Comparison of ENCODE assay signal across 10 cellular contexts in the genomic region with DNA sequence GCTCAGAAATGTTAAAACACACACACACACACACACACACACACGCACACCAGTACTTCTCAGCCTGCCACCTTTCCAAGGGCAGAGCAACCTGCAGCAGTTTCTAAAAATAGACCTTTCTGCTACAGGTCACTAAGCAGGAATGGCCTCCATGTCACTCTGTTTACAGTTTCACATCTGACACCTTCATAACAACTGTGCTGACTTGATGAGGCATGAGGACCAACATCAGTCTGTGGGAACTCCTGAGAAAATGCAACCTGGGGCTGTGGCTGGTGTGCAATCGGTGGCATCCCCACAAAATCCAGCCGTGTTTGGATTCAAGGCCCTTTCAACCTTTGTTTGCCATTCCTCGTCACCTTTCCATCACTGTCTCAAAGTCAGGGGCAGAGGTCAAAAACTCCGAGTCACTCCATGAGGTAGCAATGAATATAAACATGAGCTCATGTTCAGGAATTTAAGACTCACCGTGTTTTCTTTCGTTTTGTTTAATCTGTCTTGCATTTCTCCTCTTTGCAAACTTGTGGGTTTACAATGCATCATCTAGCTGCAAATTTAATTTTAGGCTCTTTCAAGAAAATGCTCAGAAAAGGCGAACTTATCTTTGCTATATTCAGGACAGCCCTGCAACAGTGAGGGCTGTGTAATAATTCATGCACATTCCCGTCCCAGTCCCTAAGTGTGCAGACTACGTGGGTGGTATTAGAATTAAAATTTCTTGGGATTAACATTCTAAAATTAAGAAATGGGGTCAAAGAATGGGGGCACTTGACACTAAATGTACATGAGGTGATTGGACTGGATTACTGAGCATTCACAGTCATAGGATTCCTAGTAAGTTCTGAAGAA.
A peak's percentile ranks its signal among the peaks of the same experiment; 100 is the strongest.
DNase-seq lines count a peak whose midpoint lies in the region; ATAC-seq and TF ChIP-seq lines count a peak whose summit lies in the region.
"Had no signal": no experiment of that assay in that cellular context is flagged by ENCODE, and none has a peak within 500 bp of the region (broad histone marks: within the 10 kb centered on the region; RNA-seq: fewer than 3 reads in every experiment).

No MANE protein-coding gene starts in this region.

- no peaks in the 10 kb centered on the region for H3F3A ChIP-seq in neural cell (ENCODE audit: insufficient read depth, low read length, poor library complexity, severe bottlenecking)

- TF ChIP-seq CTCF in Caco-2 (IDR thresholded peaks at IDR 0.05; ENCODE audit: insufficient read depth in 1 of 2, low read depth in 1 of 2, low read length in 1 of 2, severe bottlenecking in 1 of 2, unreplicated experiment in 1 of 2) (no peak), chondrocyte (IDR thresholded peaks at IDR 0.05) (no peak), neural cell (IDR thresholded peaks at IDR 0.05; ENCODE audit: poor library complexity, severe bottlenecking) (no peak)

- no peak overlapping the region for H3K27ac ChIP-seq in neural cell (ENCODE audit: low read length)

- H3K4me3 ChIP-seq in Caco-2 (ENCODE audit: low read depth, low read length) (no peak overlapping the region), neural cell (ENCODE audit: low read length) (no peak overlapping the region)

- H3K9me3 Mint-ChIP-seq in Caco-2 (ENCODE audit: unreplicated experiment) (no peaks in the 10 kb centered on the region), chondrocyte (ENCODE audit: low read depth) (no peaks in the 10 kb centered on the region)
- no peaks in the 10 kb centered on the region for H3K9me3 Mint-ChIP-seq in activated T-helper 1 cell treated with anti-CD3 and anti-CD28 coated beads, Interleukin-12 subunit alpha, Interleukin-12 subunit beta, Interleukin-2, Interleukin-4 antibody, amounts not matched to agents 30 ng/mL and 10 ng/mL and 1 ng/mL, durations not matched to agents 14 hours and 24 hours and 36 hours

- peaks cover 44% of the 10 kb centered on the region for H3K4me1 Mint-ChIP-seq in Caco-2 (ENCODE audit: low read depth, unreplicated experiment)
- peaks cover 48% of the 10 kb centered on the region for H3K4me1 Mint-ChIP-seq in chondrocyte (ENCODE audit: low read depth)
- no peaks in the 10 kb centered on the region for H3K4me1 Mint-ChIP-seq in activated T-helper 1 cell treated with anti-CD3 and anti-CD28 coated beads, Interleukin-12 subunit alpha, Interleukin-12 subunit beta, Interleukin-2, Interleukin-4 antibody, amounts not matched to agents 30 ng/mL and 10 ng/mL and 1 ng/mL, durations not matched to agents 14 hours and 24 hours and 36 hours (ENCODE audit: low read depth)

- H3K4me1 ChIP-seq in Caco-2 = peaks cover 23% of the 10 kb centered on the region

- H3K9ac ChIP-seq in neural cell (ENCODE audit: low read length) = no peak overlapping the region

- DNase-seq in Caco-2 (peak; percentile 73 to 76), NCI-H146 treated with DMSO at 0.1 percent for 48 hours (lab: John Stamatoyannopoulos, UW; ENCODE audit: unreplicated experiment) (peak; percentile 8), chondrocyte (ENCODE audit: low spot score) (no peak)
- DNase-seq in activated T-helper 1 cell treated with anti-CD3 and anti-CD28 coated beads, Interleukin-12 subunit alpha, Interleukin-12 subunit beta, Interleukin-2, Interleukin-4 antibody, amounts not matched to agents 30 ng/mL and 10 ng/mL and 1 ng/mL, durations not matched to agents 14 hours and 24 hours and 36 hours (ENCODE audit: low spot score) = no peak
- no peak for DNase-seq in effector CD4-positive, alpha-beta T cell
- DNase-seq in activated CD4-positive, CD25-positive, alpha-beta regulatory T cell treated with anti-CD3 and anti-CD28 coated beads, Interleukin-2, amount 50 U/mL, for 72 hours = no peak
- DNase-seq: anterior cingulate cortex; stimulated activated naive CD8-positive, alpha-beta T cell treated with anti-CD3 and anti-CD28 coated beads, Interleukin-15, Interleukin-2, amounts not matched to agents 100 U/mL and 50 U/mL, for 24 hours had no signal

- H3K27me3 Mint-ChIP-seq in Caco-2 (ENCODE audit: insufficient read depth, unreplicated experiment) (no peaks in the 10 kb centered on the region), chondrocyte (ENCODE audit: low read depth) (no peaks in the 10 kb centered on the region)
- H3K27me3 Mint-ChIP-seq in activated T-helper 1 cell treated with anti-CD3 and anti-CD28 coated beads, Interleukin-12 subunit alpha, Interleukin-12 subunit beta, Interleukin-2, Interleukin-4 antibody, amounts not matched to agents 30 ng/mL and 10 ng/mL and 1 ng/mL, durations not matched to agents 14 hours and 24 hours and 36 hours (ENCODE audit: insufficient read depth) = peaks cover 16% of the 10 kb centered on the region

- POLR2A ChIA-PET in Caco-2 (lab: Charles Lee) = interaction anchor here (2.0 kb wide), 1 partner anchor 16 kb away, joined by 20 read pairs; no protein-coding TSS in a partner anchor

- H3K36me3 ChIP-seq in Caco-2 (ENCODE audit: control insufficient read depth, insufficient read depth, low read length) (no peaks in the 10 kb centered on the region), neural cell (ENCODE audit: insufficient read depth, low read length) (no peaks in the 10 kb centered on the region)

- CTCF ChIA-PET in Caco-2 (lab: Charles Lee) = interaction anchor here (1.6 to 2.1 kb wide), 2 partner anchors 16 to 44 kb away, joined by 4 to 13 read pairs; no protein-coding TSS in a partner anchor

- H3K27me3 ChIP-seq in Caco-2 (replicated peaks; ENCODE audit: control insufficient read depth, insufficient read depth, low read length) (no peaks in the 10 kb centered on the region), neural cell (ENCODE audit: insufficient read depth, low read depth, low read length) (no peaks in the 10 kb centered on the region)

- TF ChIP-seq RAD21 in neural cell (conservative IDR thresholded peaks at IDR 0.05) = no peak

- no peaks in the 10 kb centered on the region for H3K36me3 Mint-ChIP-seq in Caco-2 (ENCODE audit: insufficient read depth, unreplicated experiment)
- no peaks in the 10 kb centered on the region for H3K36me3 Mint-ChIP-seq in chondrocyte (ENCODE audit: low read depth)
- no peaks in the 10 kb centered on the region for H3K36me3 Mint-ChIP-seq in activated T-helper 1 cell treated with anti-CD3 and anti-CD28 coated beads, Interleukin-12 subunit alpha, Interleukin-12 subunit beta, Interleukin-2, Interleukin-4 antibody, amounts not matched to agents 30 ng/mL and 10 ng/mL and 1 ng/mL, durations not matched to agents 14 hours and 24 hours and 36 hours (ENCODE audit: low read depth)

- H4K20me1 ChIP-seq in neural cell (ENCODE audit: insufficient read depth) = no peaks in the 10 kb centered on the region

- H3K9me3 ChIP-seq in Caco-2 (no peaks in the 10 kb centered on the region), neural cell (ENCODE audit: low read length) (no peaks in the 10 kb centered on the region)

- H3K4me3 Mint-ChIP-seq in Caco-2 (ENCODE audit: unreplicated experiment) = peak overlapping the region; percentile 44
- peak overlapping the region; percentile 8 for H3K4me3 Mint-ChIP-seq in chondrocyte (ENCODE audit: unreplicated experiment)
- H3K4me3 Mint-ChIP-seq in activated T-helper 1 cell treated with anti-CD3 and anti-CD28 coated beads, Interleukin-12 subunit alpha, Interleukin-12 subunit beta, Interleukin-2, Interleukin-4 antibody, amounts not matched to agents 30 ng/mL and 10 ng/mL and 1 ng/mL, durations not matched to agents 14 hours and 24 hours and 36 hours = no peak overlapping the region

- BruUV-seq in Caco-2 (replicated peaks; lab: Mats Ljungman, UMichigan) = no TSS peak

- TF ChIP-seq EP300 in neural cell (conservative IDR thresholded peaks at IDR 0.05; ENCODE audit: poor library complexity, severe bottlenecking) = no peak

- H3K79me2 ChIP-seq in neural cell (replicated peaks; ENCODE audit: insufficient read depth, low read length) = no peaks in the 10 kb centered on the region

- no peak overlapping the region for H2AFZ ChIP-seq in neural cell (ENCODE audit: low read depth, low read length)

- H3K27ac Mint-ChIP-seq in Caco-2 (ENCODE audit: unreplicated experiment) (peak overlapping the region; percentile 81), chondrocyte (ENCODE audit: unreplicated experiment) (peak overlapping the region; percentile 65)
- no peak overlapping the region for H3K27ac Mint-ChIP-seq in activated T-helper 1 cell treated with anti-CD3 and anti-CD28 coated beads, Interleukin-12 subunit alpha, Interleukin-12 subunit beta, Interleukin-2, Interleukin-4 antibody, amounts not matched to agents 30 ng/mL and 10 ng/mL and 1 ng/mL, durations not matched to agents 14 hours and 24 hours and 36 hours

- no peaks in the 10 kb centered on the region for H3K9me2 ChIP-seq in neural cell (ENCODE audit: insufficient read depth, low read length)

- no peak for ATAC-seq in HG03460 (IDR thresholded peaks at IDR 0.05; ENCODE audit: unreplicated experiment)
- ATAC-seq: stimulated activated naive CD8-positive, alpha-beta T cell treated with anti-CD3 and anti-CD28 coated beads, Interleukin-15, Interleukin-2, amounts not matched to agents 100 U/mL and 50 U/mL, for 24 hours had no signal

- H3K4me2 ChIP-seq in neural cell (ENCODE audit: low read length) = no peak overlapping the region

- intact Hi-C loops in Caco-2 (cut with micrococcal nuclease; ENCODE audit: unreplicated experiment) = loop anchor here (1.0 to 2.0 kb wide), 4 partner anchors 16 to 44 kb away; no protein-coding TSS in a partner anchor
- intact Hi-C loops in activated T-helper 1 cell treated with anti-CD3 and anti-CD28 coated beads, Interleukin-12 subunit alpha, Interleukin-12 subunit beta, Interleukin-2, Interleukin-4 antibody, amounts not matched to agents 30 ng/mL and 10 ng/mL and 1 ng/mL, durations not matched to agents 14 hours and 24 hours and 36 hours (cut with micrococcal nuclease) = no loop called here

TF ChIP-seq in neural cell, 6 proteins besides CTCF, POLR2A, EP300 and RAD21:
- TF ChIP-seq EZH2 (IDR thresholded peaks at IDR 0.05; ENCODE audit: borderline replicate concordance, insufficient read depth, low read length, poor library complexity, severe bottlenecking) (no peak), POLR2AphosphoS5 (IDR thresholded peaks at IDR 0.05) (peak; percentile 63), TAF1 (IDR thresholded peaks at IDR 0.05; ENCODE audit: low read depth) (no peak)

Comparison
In these comparisons a context has a peak if more than half of its experiments do, and no peak if none do; other contexts are left out.
1. DNase-seq: peak in Caco-2 (2 of 2) and NCI-H146 treated with DMSO at 0.1 percent for 48 hours (single experiment); none in chondrocyte (single experiment), activated T-helper 1 cell treated with anti-CD3 and anti-CD28 coated beads, Interleukin-12 subunit alpha, Interleukin-12 subunit beta, Interleukin-2, Interleukin-4 antibody, amounts not matched to agents 30 ng/mL and 10 ng/mL and 1 ng/mL, durations not matched to agents 14 hours and 24 hours and 36 hours (single experiment), effector CD4-positive, alpha-beta T cell (single experiment) and activated CD4-positive, CD25-positive, alpha-beta regulatory T cell treated with anti-CD3 and anti-CD28 coated beads, Interleukin-2, amount 50 U/mL, for 72 hours (single experiment).